Comparison of ENCODE assay signal across 2 cellular contexts in the genomic region with DNA sequence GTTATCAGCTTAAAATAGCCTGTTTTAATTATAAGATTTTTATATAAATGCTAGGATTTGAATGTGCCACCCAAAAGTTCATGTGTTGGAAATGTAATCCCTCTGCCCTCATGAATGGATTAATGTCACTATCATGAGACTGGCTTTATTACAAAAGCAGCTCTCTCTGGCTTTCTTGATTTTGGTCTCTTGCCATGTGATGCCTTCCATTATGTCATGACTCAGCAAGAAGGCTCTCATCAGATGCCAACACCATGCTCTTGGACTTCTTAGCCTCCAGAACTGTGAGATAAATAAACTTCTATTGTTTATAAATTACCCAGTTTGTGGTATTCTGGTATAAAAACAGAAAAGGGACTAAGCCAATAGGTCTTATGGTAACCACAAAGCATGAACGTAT.
TF ChIP-seq lines count a peak whose summit lies in the region.

No MANE protein-coding gene starts in this region.

TF ChIP-seq in HepG2, 621 proteins besides CTCF, POLR2A, EP300 and RAD21:
- TF ChIP-seq NFE2L2 (IDR thresholded peaks at IDR 0.05; ENCODE audit: low read length) (0 out of 2 replicates have a peak, but pooled peaks have one; percentile 10), ZNF777 (CRISPR knock-in tag; IDR thresholded peaks at IDR 0.05) (no peak), MAFF (IDR thresholded peaks at IDR 0.05; ENCODE audit: low read depth, low read length) (peak; percentile 53; the same call in 1 of the 2 replicates), MAFK (conservative IDR thresholded peaks at IDR 0.05 in 1 of 2, IDR thresholded peaks at IDR 0.05 in 1 of 2; ENCODE audit: low read length in 2 of 2) (peak; percentile 48 to 67)

TF ChIP-seq in IMR-90, 13 proteins besides CTCF, POLR2A, EP300 and RAD21:
- TF ChIP-seq NFE2L2 (IDR thresholded peaks at IDR 0.05; ENCODE audit: low read depth, low read length) (peak; percentile 75), MAFK (IDR thresholded peaks at IDR 0.05; ENCODE audit: low read depth, low read length) (peak; percentile 64)
- TF ChIP-seq, protein P1, sequence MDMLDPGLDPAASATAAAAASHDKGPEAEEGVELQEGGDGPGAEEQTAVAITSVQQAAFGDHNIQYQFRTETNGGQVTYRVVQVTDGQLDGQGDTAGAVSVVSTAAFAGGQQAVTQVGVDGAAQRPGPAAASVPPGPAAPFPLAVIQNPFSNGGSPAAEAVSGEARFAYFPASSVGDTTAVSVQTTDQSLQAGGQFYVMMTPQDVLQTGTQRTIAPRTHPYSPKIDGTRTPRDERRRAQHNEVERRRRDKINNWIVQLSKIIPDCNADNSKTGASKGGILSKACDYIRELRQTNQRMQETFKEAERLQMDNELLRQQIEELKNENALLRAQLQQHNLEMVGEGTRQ (IDR thresholded peaks at IDR 0.05; ENCODE audit: low read depth, low read length), result no peak
TF ChIP-seq in IMR-90: peak in this region for 2.
